In the genomic region with DNA sequence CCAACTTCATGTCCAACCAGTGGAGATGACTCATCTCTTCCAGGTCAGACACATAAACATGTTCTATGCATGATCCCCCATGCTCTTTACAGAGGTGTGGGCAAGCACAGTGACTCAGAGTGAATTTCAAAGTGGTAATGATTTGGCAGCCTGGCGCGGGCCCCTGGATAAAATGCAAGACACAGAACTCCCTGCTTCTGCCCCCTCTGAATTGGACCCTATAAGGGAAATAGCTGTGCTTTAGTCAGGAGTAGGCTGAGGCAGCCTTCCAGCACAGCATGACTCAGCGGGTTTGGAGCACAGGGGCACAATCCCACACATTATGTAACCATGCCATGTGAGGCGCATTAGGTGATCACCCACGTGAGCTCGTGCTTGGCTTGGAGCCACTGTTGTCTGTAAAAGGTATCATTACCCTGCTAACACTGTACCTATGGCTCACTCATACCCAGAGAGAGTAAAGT, we compare ENCODE assay signal across 11 cellular contexts.
DNase-seq lines count a peak whose midpoint lies in the region; ATAC-seq and TF ChIP-seq lines count a peak whose summit lies in the region.
"Had no signal": no experiment of that assay in that cellular context is flagged by ENCODE, and none has a peak within 500 bp of the region (broad histone marks: within the 10 kb centered on the region; RNA-seq: fewer than 3 reads in every experiment).

No MANE protein-coding gene starts in this region.

- H3K4me2 ChIP-seq in PC-3 (ENCODE audit: low read length) (no peak overlapping the region), osteoblast (ENCODE audit: insufficient read depth, low read length) (peak overlapping the region; percentile 57)

- peaks cover 49% of the 10 kb centered on the region for H3K4me1 ChIP-seq in PC-3 (ENCODE audit: insufficient read depth, low read length)
- H3K4me1 ChIP-seq in osteoblast (ENCODE audit: insufficient read depth, low read length): peaks cover 59% of the 10 kb centered on the region

- H3K9me2 ChIP-seq in PC-3 (replicated peaks; ENCODE audit: low read length): no peaks in the 10 kb centered on the region

- DNase-seq in GM04503 (ENCODE audit: low read depth) (peak; percentile 39), PC-3 (peak; percentile 82), epithelial cell of prostate (ENCODE audit: low read depth, low spot score) (peak; percentile 77), osteoblast (ENCODE audit: insufficient read length, low spot score, missing footprints) (peak; percentile 38), germinal center (ENCODE audit: low spot score) (no peak), NCI-H524 treated with DMSO at 0.1 percent for 48 hours (lab: John Stamatoyannopoulos, UW) (no peak)
- DNase-seq in stimulated activated CD4-positive, alpha-beta T cell treated with anti-CD3 and anti-CD28 coated beads, Interleukin-1b, Interleukin-23, amount 100 ng/mL, for 48 hours: no peak
- DNase-seq in stimulated activated CD8-positive, alpha-beta memory T cell treated with anti-CD3 and anti-CD28 coated beads, Interleukin-4, amount 100 ng/mL, for 48 hours: no peak
- DNase-seq: activated CD8-positive, alpha-beta memory T cell treated with anti-CD3 and anti-CD28 coated beads for 24 hours; DND-41; NCI-H1694 treated with DMSO at 0.1 percent for 48 hours had no signal

- H3K79me2 ChIP-seq in PC-3 (ENCODE audit: low read length) (no peaks in the 10 kb centered on the region), osteoblast (ENCODE audit: insufficient read depth, low read length) (no peaks in the 10 kb centered on the region)

- H3K4me3 ChIP-seq in PC-3 (ENCODE audit: low read length): no peak overlapping the region
- H3K4me3 ChIP-seq in osteoblast (ENCODE audit: insufficient read depth, low read length): no peak overlapping the region

- no peaks in the 10 kb centered on the region for H3F3A ChIP-seq in PC-3 (ENCODE audit: low read length, unreplicated experiment)

- H3K9me3 ChIP-seq in PC-3 (ENCODE audit: low read length) (no peaks in the 10 kb centered on the region), osteoblast (ENCODE audit: low read depth, low read length) (no peaks in the 10 kb centered on the region)

- POLR2A ChIA-PET in PC-3 (lab: Charles Lee; ENCODE audit: unreplicated experiment): no interaction called here

- H3K27me3 ChIP-seq in PC-3 (ENCODE audit: low read length): no peaks in the 10 kb centered on the region
- no peaks in the 10 kb centered on the region for H3K27me3 ChIP-seq in osteoblast (ENCODE audit: insufficient read depth, low read length)

- intact Hi-C loops in PC-3 (cut with micrococcal nuclease): no loop called here

- H2AFZ ChIP-seq in PC-3 (ENCODE audit: low read length): no peak overlapping the region
- H2AFZ ChIP-seq in osteoblast (ENCODE audit: low read length): peak overlapping the region; percentile 48

- no peaks in the 10 kb centered on the region for H3K36me3 ChIP-seq in PC-3 (ENCODE audit: low read depth, low read length)
- H3K36me3 ChIP-seq in osteoblast (ENCODE audit: insufficient read depth, low read length): no peaks in the 10 kb centered on the region

- ATAC-seq in PC-3: peak; percentile 62

- no TSS peak for BruUV-seq in PC-3 (replicated peaks; lab: Mats Ljungman, UMichigan)

- H3K27ac ChIP-seq in PC-3 (ENCODE audit: low read length) (peak overlapping the region; percentile 59), epithelial cell of prostate (peak overlapping the region; percentile 84), osteoblast (ENCODE audit: low read depth, low read length) (peak overlapping the region; percentile 55)

- TF ChIP-seq CTCF in PC-3 (conservative IDR thresholded peaks at IDR 0.05; ENCODE audit: low read depth, low read length) (no peak), osteoblast (IDR thresholded peaks at IDR 0.05; ENCODE audit: extremely low read depth, low read depth, low read length) (no peak)

- H4K20me1 ChIP-seq in PC-3 (ENCODE audit: low read length): no peaks in the 10 kb centered on the region
- no peaks in the 10 kb centered on the region for H4K20me1 ChIP-seq in osteoblast (ENCODE audit: insufficient read depth, low read length)

- peak overlapping the region; percentile 6; the same call in 1 of the 2 replicates for H3K9ac ChIP-seq in PC-3 (ENCODE audit: low read length)

- CTCF ChIA-PET in PC-3 (lab: Charles Lee): no interaction called here

Comparison
In these comparisons a context has a peak if more than half of its experiments do, and no peak if none do; other contexts are left out.
1. DNase-seq: peak in GM04503 (single experiment), PC-3 (single experiment), epithelial cell of prostate (single experiment) and osteoblast (single experiment); none in stimulated activated CD4-positive, alpha-beta T cell treated with anti-CD3 and anti-CD28 coated beads, Interleukin-1b, Interleukin-23, amount 100 ng/mL, for 48 hours (single experiment), germinal center (single experiment), NCI-H524 treated with DMSO at 0.1 percent for 48 hours (single experiment) and stimulated activated CD8-positive, alpha-beta memory T cell treated with anti-CD3 and anti-CD28 coated beads, Interleukin-4, amount 100 ng/mL, for 48 hours (single experiment).
2. Peak in every context shown above with its lines, with median percentiles within 50 percentile points of each other: H3K27ac ChIP-seq.